2 cellular contexts compared by ENCODE assay signal in the genomic region with DNA sequence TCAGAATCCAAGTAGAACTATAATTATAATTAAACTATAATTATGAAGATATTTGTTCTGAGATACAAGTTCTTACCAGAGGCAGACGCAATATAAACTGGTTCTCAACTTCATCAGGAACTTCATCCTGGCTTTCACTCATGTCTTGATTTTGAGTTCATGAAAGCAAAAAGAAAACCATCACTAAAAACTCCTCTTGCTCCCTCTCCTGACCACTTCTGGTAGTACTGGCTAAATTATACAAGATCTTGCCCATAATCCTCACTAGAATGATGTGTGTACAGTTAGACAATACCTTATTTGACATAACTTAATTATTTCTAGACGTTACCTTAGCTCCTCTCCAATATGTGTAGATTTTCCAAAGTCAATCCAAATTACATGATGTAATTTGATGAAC.
TF ChIP-seq lines count a peak whose summit lies in the region.

No MANE protein-coding gene starts in this region.

TF ChIP-seq in H1, 55 proteins besides CTCF, POLR2A, EP300 and RAD21:
- TF ChIP-seq CHD1 (IDR thresholded peaks at IDR 0.05; ENCODE audit: low read depth, low read length) (no peak), MAFK (IDR thresholded peaks at IDR 0.05; ENCODE audit: low read depth, low read length) (no peak), RBBP5 (IDR thresholded peaks at IDR 0.05; ENCODE audit: borderline replicate concordance, low read depth, low read length) (no peak), KDM5A (IDR thresholded peaks at IDR 0.05; ENCODE audit: low read length) (no peak), KDM1A (IDR thresholded peaks at IDR 0.05; ENCODE audit: borderline replicate concordance, low read length) (no peak), NANOG (IDR thresholded peaks at IDR 0.05; ENCODE audit: insufficient read depth, low read depth, low read length, poor library complexity, severe bottlenecking) (no peak), TAF1 (IDR thresholded peaks at IDR 0.05; ENCODE audit: low read depth, low read length) (no peak), JUN (IDR thresholded peaks at IDR 0.05; ENCODE audit: low read depth, low read length) (no peak), HDAC2 (IDR thresholded peaks at IDR 0.05; ENCODE audit: borderline replicate concordance in 1 of 2, low read depth in 2 of 2, low read length in 2 of 2) (no peak), CREB1 (IDR thresholded peaks at IDR 0.05) (no peak)
- TF ChIP-seq, protein P1, sequence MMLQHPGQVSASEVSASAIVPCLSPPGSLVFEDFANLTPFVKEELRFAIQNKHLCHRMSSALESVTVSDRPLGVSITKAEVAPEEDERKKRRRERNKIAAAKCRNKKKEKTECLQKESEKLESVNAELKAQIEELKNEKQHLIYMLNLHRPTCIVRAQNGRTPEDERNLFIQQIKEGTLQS (IDR thresholded peaks at IDR 0.05; ENCODE audit: insufficient read depth, low read depth, low read length) = no peak
- TF ChIP-seq, protein P2, sequence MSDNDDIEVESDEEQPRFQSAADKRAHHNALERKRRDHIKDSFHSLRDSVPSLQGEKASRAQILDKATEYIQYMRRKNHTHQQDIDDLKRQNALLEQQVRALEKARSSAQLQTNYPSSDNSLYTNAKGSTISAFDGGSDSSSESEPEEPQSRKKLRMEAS (IDR thresholded peaks at IDR 0.05) = no peak

TF ChIP-seq in neural cell, 6 proteins besides CTCF, POLR2A, EP300 and RAD21:
- peak; percentile 76 for TF ChIP-seq SMC3 (conservative IDR thresholded peaks at IDR 0.05; ENCODE audit: poor library complexity)
- TF ChIP-seq, protein P3, sequence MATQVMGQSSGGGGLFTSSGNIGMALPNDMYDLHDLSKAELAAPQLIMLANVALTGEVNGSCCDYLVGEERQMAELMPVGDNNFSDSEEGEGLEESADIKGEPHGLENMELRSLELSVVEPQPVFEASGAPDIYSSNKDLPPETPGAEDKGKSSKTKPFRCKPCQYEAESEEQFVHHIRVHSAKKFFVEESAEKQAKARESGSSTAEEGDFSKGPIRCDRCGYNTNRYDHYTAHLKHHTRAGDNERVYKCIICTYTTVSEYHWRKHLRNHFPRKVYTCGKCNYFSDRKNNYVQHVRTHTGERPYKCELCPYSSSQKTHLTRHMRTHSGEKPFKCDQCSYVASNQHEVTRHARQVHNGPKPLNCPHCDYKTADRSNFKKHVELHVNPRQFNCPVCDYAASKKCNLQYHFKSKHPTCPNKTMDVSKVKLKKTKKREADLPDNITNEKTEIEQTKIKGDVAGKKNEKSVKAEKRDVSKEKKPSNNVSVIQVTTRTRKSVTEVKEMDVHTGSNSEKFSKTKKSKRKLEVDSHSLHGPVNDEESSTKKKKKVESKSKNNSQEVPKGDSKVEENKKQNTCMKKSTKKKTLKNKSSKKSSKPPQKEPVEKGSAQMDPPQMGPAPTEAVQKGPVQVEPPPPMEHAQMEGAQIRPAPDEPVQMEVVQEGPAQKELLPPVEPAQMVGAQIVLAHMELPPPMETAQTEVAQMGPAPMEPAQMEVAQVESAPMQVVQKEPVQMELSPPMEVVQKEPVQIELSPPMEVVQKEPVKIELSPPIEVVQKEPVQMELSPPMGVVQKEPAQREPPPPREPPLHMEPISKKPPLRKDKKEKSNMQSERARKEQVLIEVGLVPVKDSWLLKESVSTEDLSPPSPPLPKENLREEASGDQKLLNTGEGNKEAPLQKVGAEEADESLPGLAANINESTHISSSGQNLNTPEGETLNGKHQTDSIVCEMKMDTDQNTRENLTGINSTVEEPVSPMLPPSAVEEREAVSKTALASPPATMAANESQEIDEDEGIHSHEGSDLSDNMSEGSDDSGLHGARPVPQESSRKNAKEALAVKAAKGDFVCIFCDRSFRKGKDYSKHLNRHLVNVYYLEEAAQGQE (IDR thresholded peaks at IDR 0.05; ENCODE audit: borderline replicate concordance) = no peak
